ENCODE assay signal across 8 cellular contexts in the genomic region with DNA sequence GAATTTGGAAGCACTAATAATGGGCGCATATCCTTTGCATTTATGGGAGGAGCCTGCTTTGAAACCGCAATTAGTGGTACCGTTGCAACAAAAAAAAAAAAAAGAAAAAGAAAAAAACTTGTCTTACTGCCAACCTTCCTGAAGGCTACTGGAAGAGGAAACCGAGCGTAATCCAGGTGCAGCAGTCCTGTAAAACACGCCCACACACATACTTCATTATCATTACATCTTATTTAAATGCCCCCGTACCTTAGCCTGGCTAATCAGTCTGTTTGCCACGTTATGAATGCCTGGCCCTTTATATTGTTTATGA. TPM values are rescaled to one million over a fixed set of nuclear protein-coding genes. Genes with fewer than 3 reads are reported as not detected.
DNase-seq lines count a peak whose midpoint lies in the region; ATAC-seq lines count a peak whose summit lies in the region.

No MANE protein-coding gene starts in this region.

- in situ Hi-C loops in Caki2 (cut with HindIII; ENCODE audit: low pct_unique_long_range_greater_than_20kb, low sequenced_read_pairs) = no loop called here

- H3K4me1 Mint-ChIP-seq in central memory CD8-positive, alpha-beta T cell = peaks cover 51% of the 10 kb centered on the region

- H3K9me3 Mint-ChIP-seq in central memory CD8-positive, alpha-beta T cell = no peaks in the 10 kb centered on the region

- H3K27ac Mint-ChIP-seq in central memory CD8-positive, alpha-beta T cell (ENCODE audit: low read depth) = peak overlapping the region; percentile 97

- H3K27me3 Mint-ChIP-seq in central memory CD8-positive, alpha-beta T cell = no peaks in the 10 kb centered on the region

- ATAC-seq in HG02798 (IDR thresholded peaks at IDR 0.05; ENCODE audit: poor library complexity, unreplicated experiment) (peak; percentile 9), HG02571 (IDR thresholded peaks at IDR 0.05; ENCODE audit: unreplicated experiment) (no peak), HG03520 (IDR thresholded peaks at IDR 0.05; ENCODE audit: unreplicated experiment) (no peak)
- ATAC-seq in central memory CD8-positive, alpha-beta T cell (replicated peaks; ENCODE audit: extremely low read depth, poor library complexity, severe bottlenecking) = no peak

- peak overlapping the region; percentile 96 for H3K4me3 Mint-ChIP-seq in central memory CD8-positive, alpha-beta T cell

- DNase-seq in Caki2 (ENCODE audit: low read depth) = peak; percentile 30
- peak; percentile 74 for DNase-seq in NCI-H526 treated with DMSO at 0.1 percent for 48 hours (lab: John Stamatoyannopoulos, UW)
- no peak for DNase-seq in central memory CD8-positive, alpha-beta T cell (ENCODE audit: low spot score in 2 of 2)
- peak; percentile 47 for DNase-seq in mucosa of gallbladder (ENCODE audit: low spot score)
- DNase-seq in UCSD-AML1 (lab: John Stamatoyannopoulos, UW; ENCODE audit: unreplicated experiment) = no peak

- H3K36me3 Mint-ChIP-seq in central memory CD8-positive, alpha-beta T cell (ENCODE audit: insufficient read depth) = peaks cover 7% of the 10 kb centered on the region

RNA-seq across cellular contexts. Expression of a gene that starts 0.7 kb away (rescaled TPM):
- total RNA-seq in Caki2 (2014; rRNA removed; shearing (Covaris generic); ENCODE audit: low replicate concordance) = 8.4 and 17.3 TPM in 2 replicates
- total RNA-seq in mucosa of gallbladder = 11.4 TPM

Comparison
In these comparisons a context has a peak if more than half of its experiments do, and no peak if none do; other contexts are left out.
1. DNase-seq: peak in Caki2 (single experiment), NCI-H526 treated with DMSO at 0.1 percent for 48 hours (single experiment) and mucosa of gallbladder (single experiment); none in central memory CD8-positive, alpha-beta T cell (0 of 2) and UCSD-AML1 (single experiment).